ENCODE assay signal across 15 cellular contexts in genomic region chr12:78293039-78293686, GRCh38.
A peak's percentile ranks its signal among the peaks of the same experiment; 100 is the strongest.
DNase-seq lines count a peak whose midpoint lies in the region; ATAC-seq and TF ChIP-seq lines count a peak whose summit lies in the region.
"Had no signal": no experiment of that assay in that cellular context is flagged by ENCODE, and none has a peak within 500 bp of the region (broad histone marks: within the 10 kb centered on the region; RNA-seq: fewer than 3 reads in every experiment).

No MANE protein-coding gene starts in this region.

- H3K36me3 ChIP-seq in colonic mucosa (no peaks in the 10 kb centered on the region), right lobe of liver (no peaks in the 10 kb centered on the region)

- no peaks in the 10 kb centered on the region for H3K4me1 Mint-ChIP-seq in WTC11

- H3K9me3 ChIP-seq in colonic mucosa: no peaks in the 10 kb centered on the region
- no peaks in the 10 kb centered on the region for H3K9me3 ChIP-seq in right lobe of liver

- H3K27ac Mint-ChIP-seq in WTC11: no peak overlapping the region
- H3K27ac Mint-ChIP-seq: activated T-helper 2 cell treated with anti-CD3 and anti-CD28 coated beads, Interferon-gamma antibody, Interleukin-2, Interleukin-4, amounts not matched to agents 10 μg/mL and 5 μg/mL and 100 μg/mL, durations not matched to agents 14 hours and 24 hours and 36 hours had no signal

- intact Hi-C loops in colonic mucosa (cut with DNase I): no loop called here
- intact Hi-C loops in right lobe of liver (cut with DNase I): no loop called here

- POLR2A ChIA-PET in WTC11 (lab: Charles Lee): no interaction called here

- no peak overlapping the region for H3K9ac ChIP-seq in colonic mucosa (ENCODE audit: low read depth in 2 of 2, low read length in 2 of 2)
- H3K9ac ChIP-seq: parathyroid adenoma had no signal

- TF ChIP-seq CTCF in AG10803 (conservative IDR thresholded peaks at IDR 0.05; ENCODE audit: low read length): no peak
- TF ChIP-seq CTCF in colonic mucosa (IDR thresholded peaks at IDR 0.05): no peak
- no peak for TF ChIP-seq CTCF in right lobe of liver (IDR thresholded peaks at IDR 0.05)
- no peak for TF ChIP-seq CTCF in coronary artery (IDR thresholded peaks at IDR 0.05)
- TF ChIP-seq CTCF in WTC11 (IDR thresholded peaks at IDR 0.05): no peak

- peak overlapping the region; percentile 26 for H3K27ac ChIP-seq in colonic mucosa
- peak overlapping the region; percentile 41 to 74 (median 49) for H3K27ac ChIP-seq in right lobe of liver
- H3K27ac ChIP-seq in coronary artery: no peak overlapping the region
- H3K27ac ChIP-seq: parathyroid adenoma had no signal

- ATAC-seq in right lobe of liver (peak; percentile 86 to 95 (median 93)), WTC11 (no peak)

- CTCF ChIA-PET in WTC11 (lab: Charles Lee): no interaction called here

- 28% methylated on average over 1 of the region's 1 CpG for WGBS in right lobe of liver (ENCODE audit: insufficient coverage, low coverage, low lambda C conversion rate, missing lambda C conversion rate)

- no peak for TF ChIP-seq POLR2A in right lobe of liver (IDR thresholded peaks at IDR 0.05)

- H3K4me1 ChIP-seq in colonic mucosa (no peaks in the 10 kb centered on the region), right lobe of liver (peaks cover 0 to 24% (median 12%) of the 10 kb centered on the region in 4 donors)
- H3K4me1 ChIP-seq: parathyroid adenoma had no signal

- no peaks in the 10 kb centered on the region for H3K27me3 ChIP-seq in colonic mucosa
- no peaks in the 10 kb centered on the region for H3K27me3 ChIP-seq in right lobe of liver

- H3K27me3 Mint-ChIP-seq in WTC11 (ENCODE audit: low read depth): no peaks in the 10 kb centered on the region

- DNase-seq in AG10803 (ENCODE audit: low read depth) (peak; percentile 41), HT1080 (ENCODE audit: low read depth) (peak; percentile 67), colonic mucosa (peak; percentile 41), right lobe of liver (no peak), coronary artery (ENCODE audit: low spot score) (no peak), WTC11 (ENCODE audit: low spot score) (no peak), NOMO-1 treated with dmso at 0.1 percent for 144 hours (lab: John Stamatoyannopoulos, UW; ENCODE audit: unreplicated experiment) (no peak)
- DNase-seq in activated naive CD4-positive, alpha-beta T cell (lab: John Stamatoyannopoulos, UW): no peak
- DNase-seq: activated CD4-positive, alpha-beta T cell treated with anti-CD3 and anti-CD28 coated beads, Interleukin-2, amount 50 U/mL, for 48 hours; mesendoderm; NCI-H1048; RPMI8226; T1000 had no signal

- H3K9me3 Mint-ChIP-seq in WTC11: no peaks in the 10 kb centered on the region

- H3K4me3 ChIP-seq in AG10803 (ENCODE audit: low read length) (no peak overlapping the region), colonic mucosa (no peak overlapping the region), right lobe of liver (peak overlapping the region in 1 of 3 donors; percentile 7), coronary artery (no peak overlapping the region)

- H3K36me3 Mint-ChIP-seq in WTC11: no peaks in the 10 kb centered on the region

- H3K4me3 Mint-ChIP-seq in WTC11: no peak overlapping the region

TF ChIP-seq in WTC11, 78 proteins besides CTCF, POLR2A, EP300 and RAD21:
- TF ChIP-seq, protein P1, sequence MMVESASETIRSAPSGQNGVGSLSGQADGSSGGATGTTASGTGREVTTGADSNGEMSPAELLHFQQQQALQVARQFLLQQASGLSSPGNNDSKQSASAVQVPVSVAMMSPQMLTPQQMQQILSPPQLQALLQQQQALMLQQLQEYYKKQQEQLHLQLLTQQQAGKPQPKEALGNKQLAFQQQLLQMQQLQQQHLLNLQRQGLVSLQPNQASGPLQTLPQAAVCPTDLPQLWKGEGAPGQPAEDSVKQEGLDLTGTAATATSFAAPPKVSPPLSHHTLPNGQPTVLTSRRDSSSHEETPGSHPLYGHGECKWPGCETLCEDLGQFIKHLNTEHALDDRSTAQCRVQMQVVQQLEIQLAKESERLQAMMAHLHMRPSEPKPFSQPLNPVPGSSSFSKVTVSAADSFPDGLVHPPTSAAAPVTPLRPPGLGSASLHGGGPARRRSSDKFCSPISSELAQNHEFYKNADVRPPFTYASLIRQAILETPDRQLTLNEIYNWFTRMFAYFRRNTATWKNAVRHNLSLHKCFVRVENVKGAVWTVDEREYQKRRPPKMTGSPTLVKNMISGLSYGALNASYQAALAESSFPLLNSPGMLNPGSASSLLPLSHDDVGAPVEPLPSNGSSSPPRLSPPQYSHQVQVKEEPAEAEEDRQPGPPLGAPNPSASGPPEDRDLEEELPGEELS (CRISPR knock-in tag; IDR thresholded peaks at IDR 0.05): no peak
- no peak for TF ChIP-seq HMGXB4 (CRISPR knock-in tag; IDR thresholded peaks at IDR 0.05)
- TF ChIP-seq ZNF671 (CRISPR knock-in tag; IDR thresholded peaks at IDR 0.05): no peak
- no peak for TF ChIP-seq CREB1 (CRISPR knock-in tag; IDR thresholded peaks at IDR 0.05)
- no peak for TF ChIP-seq NFATC4 (CRISPR knock-in tag; IDR thresholded peaks at IDR 0.05)
- TF ChIP-seq EMX1 (CRISPR knock-in tag; IDR thresholded peaks at IDR 0.05): no peak
- no peak for TF ChIP-seq SMAD4 (CRISPR knock-in tag; IDR thresholded peaks at IDR 0.05)
- TF ChIP-seq, protein P2, sequence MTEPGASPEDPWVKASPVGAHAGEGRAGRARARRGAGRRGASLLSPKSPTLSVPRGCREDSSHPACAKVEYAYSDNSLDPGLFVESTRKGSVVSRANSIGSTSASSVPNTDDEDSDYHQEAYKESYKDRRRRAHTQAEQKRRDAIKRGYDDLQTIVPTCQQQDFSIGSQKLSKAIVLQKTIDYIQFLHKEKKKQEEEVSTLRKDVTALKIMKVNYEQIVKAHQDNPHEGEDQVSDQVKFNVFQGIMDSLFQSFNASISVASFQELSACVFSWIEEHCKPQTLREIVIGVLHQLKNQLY (CRISPR knock-in tag; IDR thresholded peaks at IDR 0.05): no peak
- TF ChIP-seq FOXP1 (CRISPR knock-in tag; IDR thresholded peaks at IDR 0.05; ENCODE audit: borderline replicate concordance): no peak
- no peak for TF ChIP-seq SMAD3 (CRISPR knock-in tag; IDR thresholded peaks at IDR 0.05; ENCODE audit: borderline replicate concordance)
- no peak for TF ChIP-seq E2F5 (CRISPR knock-in tag; IDR thresholded peaks at IDR 0.05)

Comparison
In these comparisons a context has a peak if more than half of its experiments do, and no peak if none do; other contexts are left out.
1. DNase-seq: peak in AG10803 (single experiment), HT1080 (single experiment) and colonic mucosa (single experiment); none in right lobe of liver (0 of 3), coronary artery (single experiment), WTC11 (single experiment), activated naive CD4-positive, alpha-beta T cell (0 of 4) and NOMO-1 treated with dmso at 0.1 percent for 144 hours (single experiment).
2. H3K27ac ChIP-seq: peak in colonic mucosa (single experiment) and right lobe of liver (3 of 3); none in coronary artery (0 of 2).